ENCODE assay signal across 11 cellular contexts in the genomic region with DNA sequence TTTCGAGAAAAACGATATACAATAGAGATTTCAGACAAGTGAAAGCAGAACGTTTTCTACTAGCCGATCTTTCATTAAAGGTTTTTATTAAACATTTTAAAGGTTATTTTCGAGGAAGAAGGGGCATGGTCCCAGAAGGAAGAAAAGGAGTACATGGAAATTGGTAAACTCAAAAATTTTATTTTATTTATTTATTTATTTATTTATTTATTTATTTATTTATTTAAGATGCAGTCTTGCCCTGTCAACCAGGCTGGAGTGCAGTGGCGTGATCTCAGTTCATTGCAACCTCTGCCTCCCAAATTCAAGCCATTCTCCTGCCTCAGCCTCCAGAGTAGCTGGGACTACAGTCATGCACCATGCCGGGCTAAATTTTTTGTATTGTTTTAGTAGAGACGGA.
"Had no signal": no experiment of that assay in that cellular context is flagged by ENCODE, and none has a peak within 500 bp of the region (broad histone marks: within the 10 kb centered on the region; RNA-seq: fewer than 3 reads in every experiment).

No MANE protein-coding gene starts in this region.

- H3K36me3 ChIP-seq: HAP-1 had no signal

- ATAC-seq: GM23338, HCT116 had no signal

- H3K9me3 ChIP-seq: HAP-1 had no signal

- H3K4me1 ChIP-seq: HAP-1 had no signal

- H3K4me2 ChIP-seq: GM23338 had no signal

- FAIRE-seq: H1, H54 had no signal

- H3K4me3 ChIP-seq: GM23248, GM23338, HAP-1 had no signal

- DNase-seq: GM23248, GOT3, H7, H9, HCEC 1CT, HFFc6 had no signal

- H3K27ac ChIP-seq: GM23248 had no signal
